ENCODE assay signal across 40 cellular contexts in the genomic region with DNA sequence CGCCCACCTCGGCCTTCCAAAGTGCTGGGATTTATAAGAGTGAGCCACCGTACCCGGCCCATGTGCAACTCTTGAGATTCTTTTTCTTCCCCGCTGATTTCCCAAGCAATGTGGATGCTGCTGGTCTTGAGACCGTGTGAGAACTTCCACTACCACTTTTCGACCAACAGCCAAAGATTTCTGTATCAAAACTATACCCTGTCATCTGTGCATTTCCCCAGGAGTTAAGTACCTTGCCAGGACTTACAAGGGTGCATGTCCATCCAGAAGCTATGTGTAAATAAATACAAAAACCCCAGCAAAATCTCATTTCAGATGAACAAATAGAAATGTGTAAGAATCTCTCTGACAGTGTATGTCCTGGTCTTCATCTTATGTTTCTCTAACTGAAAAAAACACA. TPM values are rescaled to one million over a fixed set of nuclear protein-coding genes. Genes with fewer than 3 reads are reported as not detected.
"Had no signal": no experiment of that assay in that cellular context is flagged by ENCODE, and none has a peak within 500 bp of the region (broad histone marks: within the 10 kb centered on the region; RNA-seq: fewer than 3 reads in every experiment).

No MANE protein-coding gene starts in this region.

- H3K36me3 ChIP-seq: ascending aorta, cardiac muscle cell, WERI-Rb-1 had no signal

- H3K4me1 ChIP-seq: ascending aorta had no signal

- H3K27me3 ChIP-seq: ascending aorta, cardiac muscle cell had no signal

- H3K9me3 Mint-ChIP-seq: activated CD4-positive, alpha-beta memory T cell treated with anti-CD3 and anti-CD28 coated beads, Interleukin-2, amount 10 ng/mL, durations not matched to agents 7 days and 5 days; activated CD4-positive, alpha-beta T cell treated with anti-CD3 and anti-CD28 coated beads, Interleukin-2, amount 10 ng/mL, durations not matched to agents 7 days and 5 days; activated naive CD4-positive, alpha-beta T cell treated with anti-CD3 and anti-CD28 coated beads, Interleukin-2, amount 10 ng/mL, durations not matched to agents 7 days and 5 days; activated naive CD4-positive, alpha-beta T cell treated with anti-CD3 and anti-CD28 coated beads, Interleukin-2, amount 50 U/mL, for 24 hours; activated naive CD8-positive, alpha-beta T cell treated with anti-CD3 and anti-CD28 coated beads, Interleukin-2, amount 10 ng/mL, durations not matched to agents 7 days and 5 days; activated naive CD8-positive, alpha-beta T cell treated with anti-CD3 and anti-CD28 coated beads, Interleukin-2, amount 50 U/mL, for 24 hours; activated T-helper 1 cell treated with anti-CD3 and anti-CD28 coated beads, Interleukin-12 subunit alpha, Interleukin-12 subunit beta, Interleukin-2, Interleukin-4 antibody, amounts not matched to agents 30 ng/mL and 10 ng/mL and 1 ng/mL, durations not matched to agents 14 hours and 24 hours and 36 hours; activated T-helper 2 cell treated with anti-CD3 and anti-CD28 coated beads, Interferon-gamma antibody, Interleukin-2, Interleukin-4, amounts not matched to agents 10 μg/mL and 5 μg/mL and 100 μg/mL, durations not matched to agents 14 hours and 24 hours and 36 hours had no signal

- H3K36me3 Mint-ChIP-seq: activated CD8-positive, alpha-beta memory T cell treated with anti-CD3 and anti-CD28 coated beads, Interleukin-2, amount 10 ng/mL, durations not matched to agents 7 days and 5 days; activated naive CD4-positive, alpha-beta T cell treated with anti-CD3 and anti-CD28 coated beads, Interleukin-2, amount 10 ng/mL, durations not matched to agents 7 days and 5 days; activated naive CD4-positive, alpha-beta T cell treated with anti-CD3 and anti-CD28 coated beads, Interleukin-2, amount 50 U/mL, for 24 hours; activated naive CD8-positive, alpha-beta T cell; activated naive CD8-positive, alpha-beta T cell treated with anti-CD3 and anti-CD28 coated beads, Interleukin-2, amount 10 ng/mL, durations not matched to agents 7 days and 5 days; brain; WTC11 had no signal

- H3K27ac Mint-ChIP-seq: activated CD4-positive, alpha-beta memory T cell treated with anti-CD3 and anti-CD28 coated beads, Interleukin-2, amount 10 ng/mL, durations not matched to agents 7 days and 5 days; activated CD4-positive, alpha-beta T cell treated with anti-CD3 and anti-CD28 coated beads for 36 hours; activated CD4-positive, alpha-beta T cell treated with anti-CD3 and anti-CD28 coated beads, Interleukin-2, amount 10 ng/mL, durations not matched to agents 7 days and 5 days; activated CD8-positive, alpha-beta memory T cell treated with anti-CD3 and anti-CD28 coated beads, Interleukin-2, amount 10 ng/mL, durations not matched to agents 7 days and 5 days; activated CD8-positive, alpha-beta T cell treated with anti-CD3 and anti-CD28 coated beads, Interleukin-2, amount 10 ng/mL, durations not matched to agents 7 days and 5 days; activated naive CD4-positive, alpha-beta T cell treated with anti-CD3 and anti-CD28 coated beads, Interleukin-2, amount 10 ng/mL, durations not matched to agents 7 days and 5 days; activated naive CD4-positive, alpha-beta T cell treated with anti-CD3 and anti-CD28 coated beads, Interleukin-2, amount 50 U/mL, for 24 hours; activated naive CD8-positive, alpha-beta T cell; activated naive CD8-positive, alpha-beta T cell treated with anti-CD3 and anti-CD28 coated beads, Interleukin-2, amount 10 ng/mL, durations not matched to agents 7 days and 5 days; activated naive CD8-positive, alpha-beta T cell treated with anti-CD3 and anti-CD28 coated beads, Interleukin-2, amount 50 U/mL, for 24 hours; activated T-cell treated with anti-CD3 and anti-CD28 coated beads, Interleukin-2, amount 50 U/mL, for 72 hours; activated T-helper 1 cell treated with anti-CD3 and anti-CD28 coated beads, Interleukin-12 subunit alpha, Interleukin-12 subunit beta, Interleukin-2, Interleukin-4 antibody, amounts not matched to agents 30 ng/mL and 10 ng/mL and 1 ng/mL, durations not matched to agents 14 hours and 24 hours and 36 hours; activated T-helper 2 cell treated with anti-CD3 and anti-CD28 coated beads, Interferon-gamma antibody, Interleukin-2, Interleukin-4, amounts not matched to agents 10 μg/mL and 5 μg/mL and 100 μg/mL, durations not matched to agents 14 hours and 24 hours and 36 hours; brain; T-helper 1 cell treated with Interleukin-12 subunit alpha and Interleukin-12 subunit beta and Interleukin-4 antibody, amounts not matched to agents 30 μg/mL and 1 μg/mL, for 36 hours; T-helper 2 cell treated with Interferon-gamma antibody and Interleukin-4, amounts not matched to agents 5 μg/mL and 100 μg/mL, for 36 hours; WTC11 had no signal

- DNase-seq: activated CD4-positive, alpha-beta memory T cell treated with anti-CD3 and anti-CD28 coated beads, Interleukin-2, amount 10 ng/mL, durations not matched to agents 7 days and 5 days; activated CD4-positive, alpha-beta T cell treated with anti-CD3 and anti-CD28 coated beads for 1 hour; activated CD4-positive, alpha-beta T cell treated with anti-CD3 and anti-CD28 coated beads for 36 hours; activated CD4-positive, alpha-beta T cell treated with anti-CD3 and anti-CD28 coated beads for 48 hours; activated CD4-positive, alpha-beta T cell treated with anti-CD3 and anti-CD28 coated beads, Interleukin-2, amount 10 ng/mL, durations not matched to agents 7 days and 5 days; activated CD4-positive, alpha-beta T cell treated with anti-CD3 and anti-CD28 coated beads, Interleukin-2, amount 50 U/mL, for 48 hours; activated CD4-positive, CD25-positive, alpha-beta regulatory T cell; activated CD8-positive, alpha-beta memory T cell treated with anti-CD3 and anti-CD28 coated beads for 24 hours; activated CD8-positive, alpha-beta memory T cell treated with anti-CD3 and anti-CD28 coated beads, Interleukin-2, amount 10 ng/mL, durations not matched to agents 7 days and 5 days; activated CD8-positive, alpha-beta T cell treated with anti-CD3 and anti-CD28 coated beads, Interleukin-2, amount 10 ng/mL, durations not matched to agents 7 days and 5 days; activated effector memory CD4-positive, alpha-beta T cell treated with Interleukin-2 at 50 U/mL for 16 hours; activated gamma-delta T cell; activated naive CD4-positive, alpha-beta T cell treated with anti-CD3 and anti-CD28 coated beads, Interleukin-2, amount 10 ng/mL, durations not matched to agents 7 days and 5 days; activated naive CD4-positive, alpha-beta T cell treated with Interleukin-2 at 50 U/mL for 16 hours; activated naive CD8-positive, alpha-beta T cell treated with anti-CD3 and anti-CD28 coated beads, Interleukin-2, amount 10 ng/mL, durations not matched to agents 7 days and 5 days; activated naive CD8-positive, alpha-beta T cell treated with anti-CD3 and anti-CD28 coated beads, Interleukin-2, amount 50 U/mL, for 24 hours; activated T-cell treated with anti-CD3 and anti-CD28 coated beads for 4 hours; activated T-cell treated with anti-CD3 and anti-CD28 coated beads, Interleukin-2, amount 50 U/mL, for 1 hour; activated T-cell treated with anti-CD3 and anti-CD28 coated beads, Interleukin-2, amount 50 U/mL, for 4 hours; activated T-cell treated with anti-CD3 and anti-CD28 coated beads, Interleukin-2, amount 50 U/mL, for 72 hours; amygdala; anterior cingulate cortex; central memory CD4-positive, alpha-beta T cell; T-helper 1 cell; T-helper 2 cell; T-helper 9 cell; WERI-Rb-1 had no signal

- H3K27me3 Mint-ChIP-seq: activated naive CD8-positive, alpha-beta T cell; activated naive CD8-positive, alpha-beta T cell treated with anti-CD3 and anti-CD28 coated beads, Interleukin-2, amount 50 U/mL, for 24 hours; brain had no signal

- H3K4me1 Mint-ChIP-seq: activated CD4-positive, alpha-beta memory T cell treated with anti-CD3 and anti-CD28 coated beads, Interleukin-2, amount 10 ng/mL, durations not matched to agents 7 days and 5 days; activated CD4-positive, alpha-beta T cell treated with anti-CD3 and anti-CD28 coated beads for 36 hours; activated CD4-positive, alpha-beta T cell treated with anti-CD3 and anti-CD28 coated beads, Interleukin-2, amount 10 ng/mL, durations not matched to agents 7 days and 5 days; activated CD8-positive, alpha-beta memory T cell treated with anti-CD3 and anti-CD28 coated beads, Interleukin-2, amount 10 ng/mL, durations not matched to agents 7 days and 5 days; activated naive CD4-positive, alpha-beta T cell treated with anti-CD3 and anti-CD28 coated beads, Interleukin-2, amount 10 ng/mL, durations not matched to agents 7 days and 5 days; activated naive CD4-positive, alpha-beta T cell treated with anti-CD3 and anti-CD28 coated beads, Interleukin-2, amount 50 U/mL, for 24 hours; activated naive CD8-positive, alpha-beta T cell treated with anti-CD3 and anti-CD28 coated beads, Interleukin-2, amount 10 ng/mL, durations not matched to agents 7 days and 5 days; activated naive CD8-positive, alpha-beta T cell treated with anti-CD3 and anti-CD28 coated beads, Interleukin-2, amount 50 U/mL, for 24 hours; brain; WTC11 had no signal

- H3K4me3 ChIP-seq: ascending aorta, cardiac muscle cell had no signal

- H3K27ac ChIP-seq: ascending aorta, cardiac muscle cell, WERI-Rb-1 had no signal

- H3K9me3 ChIP-seq: ascending aorta had no signal

- H3K4me3 Mint-ChIP-seq: activated CD4-positive, alpha-beta memory T cell treated with anti-CD3 and anti-CD28 coated beads, Interleukin-2, amount 10 ng/mL, durations not matched to agents 7 days and 5 days; activated CD4-positive, alpha-beta T cell treated with anti-CD3 and anti-CD28 coated beads for 36 hours; activated CD4-positive, alpha-beta T cell treated with anti-CD3 and anti-CD28 coated beads, Interleukin-2, amount 10 ng/mL, durations not matched to agents 7 days and 5 days; activated CD8-positive, alpha-beta memory T cell treated with anti-CD3 and anti-CD28 coated beads, Interleukin-2, amount 10 ng/mL, durations not matched to agents 7 days and 5 days; activated CD8-positive, alpha-beta T cell treated with anti-CD3 and anti-CD28 coated beads, Interleukin-2, amount 10 ng/mL, durations not matched to agents 7 days and 5 days; activated naive CD4-positive, alpha-beta T cell treated with anti-CD3 and anti-CD28 coated beads, Interleukin-2, amount 10 ng/mL, durations not matched to agents 7 days and 5 days; activated naive CD4-positive, alpha-beta T cell treated with anti-CD3 and anti-CD28 coated beads, Interleukin-2, amount 50 U/mL, for 24 hours; activated naive CD8-positive, alpha-beta T cell; activated naive CD8-positive, alpha-beta T cell treated with anti-CD3 and anti-CD28 coated beads, Interleukin-2, amount 10 ng/mL, durations not matched to agents 7 days and 5 days; activated naive CD8-positive, alpha-beta T cell treated with anti-CD3 and anti-CD28 coated beads, Interleukin-2, amount 50 U/mL, for 24 hours; activated T-cell treated with anti-CD3 and anti-CD28 coated beads, Interleukin-2, amount 50 U/mL, for 4 hours; activated T-cell treated with anti-CD3 and anti-CD28 coated beads, Interleukin-2, amount 50 U/mL, for 72 hours; activated T-helper 1 cell treated with anti-CD3 and anti-CD28 coated beads, Interleukin-12 subunit alpha, Interleukin-12 subunit beta, Interleukin-2, Interleukin-4 antibody, amounts not matched to agents 30 ng/mL and 10 ng/mL and 1 ng/mL, durations not matched to agents 14 hours and 24 hours and 36 hours; brain; T-helper 1 cell treated with Interleukin-12 subunit alpha and Interleukin-12 subunit beta and Interleukin-4 antibody, amounts not matched to agents 30 μg/mL and 1 μg/mL, for 36 hours; T-helper 2 cell treated with Interferon-gamma antibody and Interleukin-4, amounts not matched to agents 5 μg/mL and 100 μg/mL, for 36 hours; WTC11 had no signal

- ATAC-seq: activated CD4-positive, alpha-beta T cell treated with anti-CD3 and anti-CD28 coated beads for 36 hours; activated CD4-positive, CD25-positive, alpha-beta regulatory T cell treated with anti-CD3 and anti-CD28 coated beads, Interleukin-2, amount 50 U/mL, for 24 hours; activated CD8-positive, alpha-beta memory T cell treated with anti-CD3 and anti-CD28 coated beads, Interleukin-2, amount 10 ng/mL, durations not matched to agents 7 days and 5 days; activated CD8-positive, alpha-beta T cell treated with anti-CD3 and anti-CD28 coated beads, Interleukin-2, amount 10 ng/mL, durations not matched to agents 7 days and 5 days; activated naive CD8-positive, alpha-beta T cell treated with anti-CD3 and anti-CD28 coated beads, Interleukin-2, amount 50 U/mL, for 24 hours; activated T-cell treated with anti-CD3 and anti-CD28 coated beads, Interleukin-2, amount 50 U/mL, for 4 hours; activated T-cell treated with anti-CD3 and anti-CD28 coated beads, Interleukin-2, amount 50 U/mL, for 72 hours; WTC11 had no signal

RNA-seq across cellular contexts. Expression of gene GALNTL5, which starts 59.4 kb away (rescaled TPM):
- total RNA-seq: activated CD4-positive, alpha-beta memory T cell treated with anti-CD3 and anti-CD28 coated beads, Interleukin-2, amount 10 ng/mL, durations not matched to agents 7 days and 5 days; activated CD4-positive, alpha-beta T cell treated with anti-CD3 and anti-CD28 coated beads for 36 hours; activated CD4-positive, alpha-beta T cell treated with anti-CD3 and anti-CD28 coated beads, Interleukin-2, amount 10 ng/mL, durations not matched to agents 7 days and 5 days; activated CD8-positive, alpha-beta memory T cell treated with anti-CD3 and anti-CD28 coated beads, Interleukin-2, amount 10 ng/mL, durations not matched to agents 7 days and 5 days; activated CD8-positive, alpha-beta T cell treated with anti-CD3 and anti-CD28 coated beads, Interleukin-2, amount 10 ng/mL, durations not matched to agents 7 days and 5 days; activated naive CD8-positive, alpha-beta T cell treated with anti-CD3 and anti-CD28 coated beads, Interleukin-2, amount 10 ng/mL, durations not matched to agents 7 days and 5 days; activated T-cell treated with anti-CD3 and anti-CD28 coated beads, Interleukin-2, amount 50 U/mL, for 4 hours; activated T-cell treated with anti-CD3 and anti-CD28 coated beads, Interleukin-2, amount 50 U/mL, for 72 hours; activated T-helper 1 cell treated with anti-CD3 and anti-CD28 coated beads, Interleukin-12 subunit alpha, Interleukin-12 subunit beta, Interleukin-2, Interleukin-4 antibody, amounts not matched to agents 30 ng/mL and 10 ng/mL and 1 ng/mL, durations not matched to agents 14 hours and 24 hours and 36 hours; activated T-helper 2 cell treated with anti-CD3 and anti-CD28 coated beads, Interferon-gamma antibody, Interleukin-2, Interleukin-4, amounts not matched to agents 10 μg/mL and 5 μg/mL and 100 μg/mL, durations not matched to agents 14 hours and 24 hours and 36 hours; ascending aorta; bronchial epithelial cell; cardiac muscle cell; WTC11 had no signal
- polyA plus RNA-seq: adipose tissue, cardiac muscle cell had no signal
